Comparison of ENCODE assay signal across 10 cellular contexts in genomic region chr1:14925336-14926136, GRCh38.
A peak's percentile ranks its signal among the peaks of the same experiment; 100 is the strongest.
DNase-seq lines count a peak whose midpoint lies in the region; ATAC-seq and TF ChIP-seq lines count a peak whose summit lies in the region.
"Had no signal": no experiment of that assay in that cellular context is flagged by ENCODE, and none has a peak within 500 bp of the region (broad histone marks: within the 10 kb centered on the region; RNA-seq: fewer than 3 reads in every experiment).

No MANE protein-coding gene starts in this region.

- no peak for DNase-seq in activated naive CD4-positive, alpha-beta T cell (lab: John Stamatoyannopoulos, UW)
- no peak for DNase-seq in coronary artery (ENCODE audit: low spot score)
- no peak for DNase-seq in upper lobe of left lung
- no peak for DNase-seq in effector CD8-positive, alpha-beta T cell (lab: John Stamatoyannopoulos, UW)
- DNase-seq: activated T-cell treated with anti-CD3 and anti-CD28 coated beads, Interleukin-2, amount 50 U/mL, for 1 hour; BE2C had no signal

- WGBS in upper lobe of left lung, 2 donors = 45 to 46% methylated on average over 12 of the region's 12 CpGs

- no peak for TF ChIP-seq EP300 in upper lobe of left lung (IDR thresholded peaks at IDR 0.05)

- H3K9me3 ChIP-seq in mucosa of rectum (ENCODE audit: control insufficient read depth in 2 of 2, low read length in 2 of 2) (no peaks in the 10 kb centered on the region), upper lobe of left lung (no peaks in the 10 kb centered on the region)
- H3K9me3 ChIP-seq: BE2C had no signal

- H3K27me3 ChIP-seq in mucosa of rectum (ENCODE audit: control insufficient read depth in 2 of 2, insufficient read depth in 2 of 2, low read length in 2 of 2) = peaks cover 13 to 15% of the 10 kb centered on the region in 2 donors
- H3K27me3 ChIP-seq in upper lobe of left lung = peaks cover 0 to 4% (median 0%) of the 10 kb centered on the region in 4 donors

- H3K9me3 Mint-ChIP-seq in activated naive CD4-positive, alpha-beta T cell treated with anti-CD3 and anti-CD28 coated beads, Interleukin-2, amount 50 U/mL, for 24 hours = no peaks in the 10 kb centered on the region

- TF ChIP-seq POLR2A in upper lobe of left lung (IDR thresholded peaks at IDR 0.05) = no peak

- H3K36me3 ChIP-seq in mucosa of rectum (ENCODE audit: control insufficient read depth in 2 of 2, insufficient read depth in 2 of 2, low read length in 2 of 2) (no peaks in the 10 kb centered on the region), upper lobe of left lung (no peaks in the 10 kb centered on the region)
- H3K36me3 ChIP-seq: BE2C had no signal

- peak overlapping the region; percentile 86 for H3K4me3 ChIP-seq in coronary artery
- H3K4me3 ChIP-seq in mucosa of rectum (ENCODE audit: low read length in 2 of 2) = peak overlapping the region; percentile 47 to 63
- peak overlapping the region; percentile 58 to 85 (median 70) for H3K4me3 ChIP-seq in upper lobe of left lung

- no peaks in the 10 kb centered on the region for H3K36me3 Mint-ChIP-seq in activated naive CD4-positive, alpha-beta T cell treated with anti-CD3 and anti-CD28 coated beads, Interleukin-2, amount 50 U/mL, for 24 hours

- no peak overlapping the region for H3K27ac ChIP-seq in coronary artery
- no peak overlapping the region for H3K27ac ChIP-seq in mucosa of rectum (ENCODE audit: low read depth in 2 of 2, low read length in 2 of 2)
- peak overlapping the region in 3 of 4 donors; percentile 70 to 82 (median 80) for H3K27ac ChIP-seq in upper lobe of left lung

- no peak overlapping the region for H3K9ac ChIP-seq in mucosa of rectum (ENCODE audit: low read depth in 1 of 2, low read length in 2 of 2)

- H3K4me1 ChIP-seq in mucosa of rectum (ENCODE audit: control insufficient read depth in 2 of 2, insufficient read depth in 2 of 2, low read length in 2 of 2) = peaks cover 15% of the 10 kb centered on the region in 2 donors
- peaks cover 14 to 34% (median 29%) of the 10 kb centered on the region in 4 donors for H3K4me1 ChIP-seq in upper lobe of left lung
- H3K4me1 ChIP-seq: BE2C had no signal

- ATAC-seq in upper lobe of left lung (ENCODE audit: low FRiP score in 2 of 2) (no peak), HG02938 (IDR thresholded peaks at IDR 0.05; ENCODE audit: unreplicated experiment) (no peak), HG02884 (IDR thresholded peaks at IDR 0.05; ENCODE audit: unreplicated experiment) (no peak)

- peaks cover 33% of the 10 kb centered on the region for H3K27me3 Mint-ChIP-seq in activated naive CD4-positive, alpha-beta T cell treated with anti-CD3 and anti-CD28 coated beads, Interleukin-2, amount 50 U/mL, for 24 hours

- no peak overlapping the region for H3K27ac Mint-ChIP-seq in activated naive CD4-positive, alpha-beta T cell treated with anti-CD3 and anti-CD28 coated beads, Interleukin-2, amount 50 U/mL, for 24 hours

- H3K4me3 Mint-ChIP-seq in activated naive CD4-positive, alpha-beta T cell treated with anti-CD3 and anti-CD28 coated beads, Interleukin-2, amount 50 U/mL, for 24 hours = peak overlapping the region; percentile 61

- peaks cover 9% of the 10 kb centered on the region for H3K4me1 Mint-ChIP-seq in activated naive CD4-positive, alpha-beta T cell treated with anti-CD3 and anti-CD28 coated beads, Interleukin-2, amount 50 U/mL, for 24 hours

- TF ChIP-seq CTCF in coronary artery (IDR thresholded peaks at IDR 0.05) (no peak), upper lobe of left lung (IDR thresholded peaks at IDR 0.05) (no peak)

Comparison
In these comparisons a context has a peak if more than half of its experiments do, and no peak if none do; other contexts are left out.
1. H3K27ac ChIP-seq: peak in upper lobe of left lung (3 of 4); none in coronary artery (0 of 2) and mucosa of rectum (0 of 2).
2. Peak in every context shown above with its lines, with median percentiles within 50 percentile points of each other: H3K4me3 ChIP-seq.